ENCODE assay signal across 26 cellular contexts in genomic region chr13:28353679-28354078, GRCh38.
"Had no signal": no experiment of that assay in that cellular context is flagged by ENCODE, and none has a peak within 500 bp of the region (broad histone marks: within the 10 kb centered on the region; RNA-seq: fewer than 3 reads in every experiment).

No MANE protein-coding gene starts in this region.

- DNase-seq: activated CD4-positive, alpha-beta T cell treated with anti-CD3 and anti-CD28 coated beads for 48 hours; activated CD4-positive, CD25-positive, alpha-beta regulatory T cell; activated CD8-positive, alpha-beta memory T cell treated with anti-CD3 and anti-CD28 coated beads, Interleukin-2, amount 50 U/mL, for 4 hours; activated effector memory CD4-positive, alpha-beta T cell treated with Interleukin-2 at 50 U/mL for 16 hours; activated naive CD4-positive, alpha-beta T cell treated with anti-CD3 and anti-CD28 coated beads, Interleukin-2, amount 50 U/mL, for 16 hours; activated T-cell treated with anti-CD3 and anti-CD28 coated beads, Interleukin-2, amount 50 U/mL, for 4 hours; adrenal gland; cerebellar nuclear complex; cortex of kidney; effector CD8-positive, alpha-beta T cell; foreskin fibroblast; hippocampal formation; left cardiac atrium; mammary epithelial cell; naive thymus-derived CD8-positive, alpha-beta T cell; pancreas; stimulated activated CD4-positive, alpha-beta T cell treated with anti-CD3 and anti-CD28 coated beads, Interleukin-2, amount 100 ng/mL, for 24 hours; stimulated activated naive CD8-positive, alpha-beta T cell treated with anti-CD3 and anti-CD28 coated beads, Interleukin-15, Interleukin-2, amounts not matched to agents 100 U/mL and 50 U/mL, for 24 hours; substantia nigra; T-helper 1 cell; T-helper 9 cell; uterus had no signal

- H3K27me3 ChIP-seq: adrenal gland, pancreas, tibial nerve, uterus had no signal

- H3K27ac ChIP-seq: adrenal gland, neutrophil, pancreas, tibial nerve, uterus had no signal

- H3K4me1 ChIP-seq: adrenal gland, pancreas, uterus had no signal

- H3K4me3 ChIP-seq: adrenal gland, pancreas, tibial nerve, uterus had no signal

- ATAC-seq: activated T-cell treated with anti-CD3 and anti-CD28 coated beads, Interleukin-2, amount 50 U/mL, for 4 hours; left cardiac atrium; naive thymus-derived CD8-positive, alpha-beta T cell; pancreas; stimulated activated naive CD8-positive, alpha-beta T cell treated with anti-CD3 and anti-CD28 coated beads, Interleukin-15, Interleukin-2, amounts not matched to agents 100 U/mL and 50 U/mL, for 24 hours had no signal

- H3K36me3 ChIP-seq: adrenal gland, neutrophil, pancreas, tibial nerve, uterus had no signal

- H3K9me3 ChIP-seq: adrenal gland, neutrophil, pancreas, tibial nerve, uterus had no signal

- FAIRE-seq: bronchial epithelial cell, islet of Langerhans, pancreas had no signal
